1 cellular context compared by ENCODE assay signal in genomic region chr12:14803830-14804160, GRCh38.
TF ChIP-seq lines count a peak whose summit lies in the region.

No MANE protein-coding gene starts in this region.

TF ChIP-seq in GM12878, 131 proteins besides CTCF, POLR2A, EP300 and RAD21:
- TF ChIP-seq NKRF (conservative IDR thresholded peaks at IDR 0.05): 0 out of 2 replicates have a peak, but pooled peaks have one; percentile 39
- 0 out of 2 replicates have a peak, but pooled peaks have one; percentile 9 for TF ChIP-seq FOXM1 (IDR thresholded peaks at IDR 0.05; ENCODE audit: low read depth, low read length)
- TF ChIP-seq, protein P1, sequence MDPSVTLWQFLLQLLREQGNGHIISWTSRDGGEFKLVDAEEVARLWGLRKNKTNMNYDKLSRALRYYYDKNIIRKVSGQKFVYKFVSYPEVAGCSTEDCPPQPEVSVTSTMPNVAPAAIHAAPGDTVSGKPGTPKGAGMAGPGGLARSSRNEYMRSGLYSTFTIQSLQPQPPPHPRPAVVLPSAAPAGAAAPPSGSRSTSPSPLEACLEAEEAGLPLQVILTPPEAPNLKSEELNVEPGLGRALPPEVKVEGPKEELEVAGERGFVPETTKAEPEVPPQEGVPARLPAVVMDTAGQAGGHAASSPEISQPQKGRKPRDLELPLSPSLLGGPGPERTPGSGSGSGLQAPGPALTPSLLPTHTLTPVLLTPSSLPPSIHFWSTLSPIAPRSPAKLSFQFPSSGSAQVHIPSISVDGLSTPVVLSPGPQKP (IDR thresholded peaks at IDR 0.05; ENCODE audit: low read depth, low read length): peak; percentile 39; the same call in 1 of the 2 replicates
- TF ChIP-seq PAX8 (IDR thresholded peaks at IDR 0.05): 0 out of 2 replicates have a peak, but pooled peaks have one; percentile 59
- no peak for TF ChIP-seq CHD4 (IDR thresholded peaks at IDR 0.05)
- TF ChIP-seq, protein P2, sequence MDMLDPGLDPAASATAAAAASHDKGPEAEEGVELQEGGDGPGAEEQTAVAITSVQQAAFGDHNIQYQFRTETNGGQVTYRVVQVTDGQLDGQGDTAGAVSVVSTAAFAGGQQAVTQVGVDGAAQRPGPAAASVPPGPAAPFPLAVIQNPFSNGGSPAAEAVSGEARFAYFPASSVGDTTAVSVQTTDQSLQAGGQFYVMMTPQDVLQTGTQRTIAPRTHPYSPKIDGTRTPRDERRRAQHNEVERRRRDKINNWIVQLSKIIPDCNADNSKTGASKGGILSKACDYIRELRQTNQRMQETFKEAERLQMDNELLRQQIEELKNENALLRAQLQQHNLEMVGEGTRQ (IDR thresholded peaks at IDR 0.05; ENCODE audit: borderline replicate concordance, low read depth, low read length): no peak
- TF ChIP-seq E4F1 (IDR thresholded peaks at IDR 0.05; ENCODE audit: borderline replicate concordance, partially characterized antibody): no peak
- no peak for TF ChIP-seq CBFB (IDR thresholded peaks at IDR 0.05; ENCODE audit: low read depth)
- no peak for TF ChIP-seq SIX5 (IDR thresholded peaks at IDR 0.05; ENCODE audit: low read depth, low read length, severe bottlenecking)
- no peak for TF ChIP-seq SP1 (IDR thresholded peaks at IDR 0.05; ENCODE audit: low read depth, low read length)
